In the genomic region with DNA sequence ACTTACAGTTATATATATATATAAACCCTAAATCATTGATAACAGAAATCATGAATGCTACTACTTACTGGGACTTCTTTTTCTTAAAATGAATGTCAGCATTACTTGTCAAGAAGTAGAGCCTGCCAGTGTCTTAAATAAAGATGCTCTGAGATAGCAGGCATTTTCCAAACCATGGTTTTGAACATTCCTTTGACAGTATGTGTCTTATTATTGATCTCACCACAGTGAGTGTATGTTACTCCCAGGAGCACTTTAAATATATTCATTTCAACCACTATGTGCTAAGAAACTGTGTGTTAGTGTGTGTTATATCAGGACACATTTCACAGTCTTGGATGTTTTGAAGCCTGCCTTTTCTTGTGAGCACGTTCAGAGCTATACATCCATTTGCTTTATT, we compare ENCODE assay signal across 18 cellular contexts. TPM values are rescaled to one million over a fixed set of nuclear protein-coding genes. Genes with fewer than 3 reads are reported as not detected.
"Had no signal": no experiment of that assay in that cellular context is flagged by ENCODE, and none has a peak within 500 bp of the region (broad histone marks: within the 10 kb centered on the region; RNA-seq: fewer than 3 reads in every experiment).

No MANE protein-coding gene starts in this region.

- H3K9me3 Mint-ChIP-seq: T-helper 1 cell treated with Interleukin-12 subunit alpha and Interleukin-12 subunit beta and Interleukin-4 antibody, amounts not matched to agents 30 μg/mL and 1 μg/mL, for 36 hours had no signal

- FAIRE-seq: astrocyte had no signal

- H3K9me3 ChIP-seq: esophagus muscularis mucosa, gastrocnemius medialis, neutrophil, tibial artery, uterus had no signal

- H3K4me3 Mint-ChIP-seq: activated B cell treated with CpG ODN at 0.5 μM for 24 hours; activated CD8-positive, alpha-beta T cell treated with anti-CD3 and anti-CD28 coated beads for 36 hours; activated T-cell treated with anti-CD3 and anti-CD28 coated beads, Interleukin-2, amount 50 U/mL, for 4 hours; naive thymus-derived CD8-positive, alpha-beta T cell; stimulated activated memory B cell treated with anti-CD40 and anti-IgM and Interleukin-4, amounts not matched to agents 10 μg/mL and 1 μg/mL and 100 μg/mL, for 72 hours; T-helper 1 cell treated with Interleukin-12 subunit alpha and Interleukin-12 subunit beta and Interleukin-4 antibody, amounts not matched to agents 30 μg/mL and 1 μg/mL, for 36 hours had no signal

- H3K4me3 ChIP-seq: esophagus muscularis mucosa, gastrocnemius medialis, tibial artery, uterus had no signal

- H3K27ac Mint-ChIP-seq: activated B cell treated with CpG ODN at 0.5 μM for 24 hours; activated CD8-positive, alpha-beta T cell treated with anti-CD3 and anti-CD28 coated beads for 36 hours; naive thymus-derived CD8-positive, alpha-beta T cell; stimulated activated memory B cell treated with anti-CD40 and anti-IgM and Interleukin-4, amounts not matched to agents 10 μg/mL and 1 μg/mL and 100 μg/mL, for 72 hours; T-helper 1 cell treated with Interleukin-12 subunit alpha and Interleukin-12 subunit beta and Interleukin-4 antibody, amounts not matched to agents 30 μg/mL and 1 μg/mL, for 36 hours had no signal

- DNase-seq: activated B cell treated with CpG ODN at 0.5 μM for 24 hours; activated CD4-positive, alpha-beta T cell treated with anti-CD3 and anti-CD28 coated beads for 48 hours; activated CD8-positive, alpha-beta T cell treated with anti-CD3 and anti-CD28 coated beads for 36 hours; activated effector memory CD4-positive, alpha-beta T cell treated with Interleukin-2 at 50 U/mL for 16 hours; activated naive CD4-positive, alpha-beta T cell treated with anti-CD3 and anti-CD28 coated beads, Interleukin-2, amount 50 U/mL, for 16 hours; activated T-cell treated with anti-CD3 and anti-CD28 coated beads, Interleukin-2, amount 50 U/mL, for 4 hours; gastrocnemius medialis; islet precursor cell; naive thymus-derived CD8-positive, alpha-beta T cell; stimulated activated CD4-positive, alpha-beta T cell treated with anti-CD3 and anti-CD28 coated beads, Interleukin-2, amount 100 ng/mL, for 48 hours; tibial artery; uterus had no signal

- H3K79me2 ChIP-seq: parathyroid adenoma had no signal

- H3K4me1 Mint-ChIP-seq: activated B cell treated with CpG ODN at 0.5 μM for 24 hours; naive thymus-derived CD8-positive, alpha-beta T cell; stimulated activated memory B cell treated with anti-CD40 and anti-IgM and Interleukin-4, amounts not matched to agents 10 μg/mL and 1 μg/mL and 100 μg/mL, for 72 hours had no signal

- H3K9ac ChIP-seq: parathyroid adenoma had no signal

- H3K27ac ChIP-seq: esophagus muscularis mucosa, gastrocnemius medialis, neutrophil, parathyroid adenoma, tibial artery, uterus had no signal

- H2AFZ ChIP-seq: parathyroid adenoma had no signal

- H3K27me3 ChIP-seq: esophagus muscularis mucosa, gastrocnemius medialis, neutrophil, tibial artery, uterus had no signal

- H3K4me1 ChIP-seq: gastrocnemius medialis, parathyroid adenoma, tibial artery, uterus had no signal

- H3K36me3 ChIP-seq: gastrocnemius medialis, neutrophil, tibial artery, uterus had no signal

RNA-seq across cellular contexts. Expression of a gene that starts 28.2 kb away (rescaled TPM):
- total RNA-seq: activated B cell treated with CpG ODN at 0.5 μM for 24 hours; activated CD8-positive, alpha-beta T cell treated with anti-CD3 and anti-CD28 coated beads for 36 hours had no signal
- polyA plus RNA-seq: naive thymus-derived CD8-positive, alpha-beta T cell had no signal
